In the genomic region with DNA sequence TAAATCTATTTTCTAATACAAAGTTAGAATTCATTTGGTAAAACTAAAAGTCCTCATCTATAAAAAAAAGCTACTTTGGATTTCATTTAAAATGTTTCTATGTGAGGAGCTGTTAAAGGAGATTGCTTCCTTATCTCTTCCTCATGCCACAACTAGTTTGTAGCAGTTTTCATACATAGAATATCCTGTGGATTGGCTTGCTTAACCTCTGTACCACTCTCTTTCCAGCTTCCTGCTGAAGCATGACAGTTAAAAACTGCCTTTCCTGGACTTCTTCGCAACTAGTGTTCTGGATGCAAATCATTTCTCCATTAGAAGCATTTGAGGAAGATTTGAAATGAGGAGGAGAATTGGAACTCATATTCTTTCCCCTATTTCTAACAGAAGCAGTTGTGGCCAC, we compare ENCODE assay signal across 28 cellular contexts. TPM values are rescaled to one million over a fixed set of nuclear protein-coding genes. Genes with fewer than 3 reads are reported as not detected.
"Had no signal": no experiment of that assay in that cellular context is flagged by ENCODE, and none has a peak within 500 bp of the region (broad histone marks: within the 10 kb centered on the region; RNA-seq: fewer than 3 reads in every experiment).

No MANE protein-coding gene starts in this region.

- H3K36me3 ChIP-seq: gastroesophageal sphincter, heart left ventricle, left lung, lower lobe of right lung, right lobe of liver, transverse colon, uterus had no signal

- DNase-seq: activated CD4-positive, alpha-beta memory T cell treated with anti-CD3 and anti-CD28 coated beads for 36 hours; activated CD4-positive, alpha-beta T cell treated with anti-CD3 and anti-CD28 coated beads, Interleukin-2, amount 10 ng/mL, durations not matched to agents 24 days and 14 days; activated CD4-positive, CD25-positive, alpha-beta regulatory T cell treated with anti-CD3 and anti-CD28 coated beads, Interleukin-2, amount 50 U/mL, for 72 hours; activated CD8-positive, alpha-beta memory T cell treated with anti-CD3 and anti-CD28 coated beads, Interleukin-2, amount 50 U/mL, for 4 hours; activated effector memory CD4-positive, alpha-beta T cell treated with anti-CD3 and anti-CD28 coated beads, Interleukin-2, amount 50 U/mL, for 16 hours; activated naive CD4-positive, alpha-beta T cell treated with anti-CD3 and anti-CD28 coated beads for 36 hours; activated naive CD8-positive, alpha-beta T cell treated with anti-CD3 and anti-CD28 coated beads for 36 hours; activated T-cell treated with anti-CD3 and anti-CD28 coated beads, Interleukin-2, amount 50 U/mL, for 1 hour; amniotic stem cell; central memory CD4-positive, alpha-beta T cell; endodermal cell; heart left ventricle; hypothalamus; immature natural killer cell; left lung; lower lobe of right lung; mesendoderm; right lobe of liver; stimulated activated CD4-positive, alpha-beta T cell treated with anti-CD3 and anti-CD28 coated beads, Interleukin-12 subunit alpha, Interleukin-12 subunit beta, amount 100 ng/mL, for 4 hours; stimulated activated CD4-positive, alpha-beta T cell treated with anti-CD3 and anti-CD28 coated beads, Interleukin-4, amount 100 ng/mL, for 1 hour; stimulated activated naive CD8-positive, alpha-beta T cell treated with anti-CD3 and anti-CD28 coated beads, Interleukin-15, Interleukin-2, amounts not matched to agents 100 U/mL and 50 U/mL, for 24 hours; T-cell; testis; transverse colon; uterus had no signal

- H3K9me3 ChIP-seq: gastroesophageal sphincter, heart left ventricle, left lung, lower lobe of right lung, right lobe of liver, testis, transverse colon, uterus had no signal

- H3K4me3 ChIP-seq: gastroesophageal sphincter, heart left ventricle, left lung, lower lobe of right lung, right lobe of liver, testis, transverse colon, uterus had no signal

- H3K4me1 ChIP-seq: left lung, lower lobe of right lung, right lobe of liver, testis had no signal

- H3K27me3 ChIP-seq: gastroesophageal sphincter, heart left ventricle, left lung, right lobe of liver, testis, transverse colon, uterus had no signal

- H3K27ac ChIP-seq: epithelial cell of prostate, gastroesophageal sphincter, left lung, lower lobe of right lung, right lobe of liver, testis, transverse colon had no signal

- ATAC-seq: gastroesophageal sphincter; heart left ventricle; left lung; lower lobe of right lung; natural killer cell treated with Interleukin-12 subunit alpha and Interleukin-12 subunit beta and Interleukin-15 and Interleukin-18, amount 100 ng/mL, for 72 hours; right lobe of liver; stimulated activated naive CD8-positive, alpha-beta T cell treated with anti-CD3 and anti-CD28 coated beads, Interleukin-15, Interleukin-2, amounts not matched to agents 100 U/mL and 50 U/mL, for 24 hours; T-cell had no signal

RNA-seq across cellular contexts. Expression of a gene that starts 49.6 kb away (rescaled TPM):
- polyA plus RNA-seq: immature natural killer cell had no signal
